In genomic region chr14:55718551-55718950, GRCh38 we compare ENCODE assay signal across 20 cellular contexts.
"Had no signal": no experiment of that assay in that cellular context is flagged by ENCODE, and none has a peak within 500 bp of the region (broad histone marks: within the 10 kb centered on the region; RNA-seq: fewer than 3 reads in every experiment).

No MANE protein-coding gene starts in this region.

- H3K9me3 ChIP-seq: SK-N-SH had no signal

- H3K27ac ChIP-seq: VCaP had no signal

- DNase-seq: activated CD4-positive, alpha-beta memory T cell treated with anti-CD3 and anti-CD28 coated beads for 36 hours; activated CD4-positive, alpha-beta T cell treated with anti-CD3 and anti-CD28 coated beads, Interleukin-2, amount 10 ng/mL, durations not matched to agents 7 days and 5 days; activated CD4-positive, CD25-positive, alpha-beta regulatory T cell; activated CD8-positive, alpha-beta memory T cell treated with anti-CD3 and anti-CD28 coated beads for 24 hours; activated effector memory CD4-positive, alpha-beta T cell treated with anti-CD3 and anti-CD28 coated beads, Interleukin-2, amount 50 U/mL, for 16 hours; activated naive CD4-positive, alpha-beta T cell treated with Interleukin-2 at 50 U/mL for 16 hours; activated naive CD8-positive, alpha-beta T cell treated with anti-CD3 and anti-CD28 coated beads, Interleukin-2, amount 50 U/mL, for 24 hours; activated T-cell treated with anti-CD3 and anti-CD28 coated beads, Interleukin-2, amount 50 U/mL, for 4 hours; amniotic stem cell; Kasumi-1; NCI-H1105 treated with DMSO at 0.1 percent for 48 hours; NCI-H1436 treated with DMSO at 0.1 percent for 48 hours; NCI-H187; NCI-H446; NCI-H748 treated with DMSO at 0.1 percent for 48 hours; OCI-M1; RPMI8226; SK-N-SH; T-helper 1 cell had no signal

- H3K9ac ChIP-seq: SK-N-SH had no signal
